25 cellular contexts compared by ENCODE assay signal in genomic region chr10:56470701-56471100, GRCh38.
"Had no signal": no experiment of that assay in that cellular context is flagged by ENCODE, and none has a peak within 500 bp of the region (broad histone marks: within the 10 kb centered on the region; RNA-seq: fewer than 3 reads in every experiment).

No MANE protein-coding gene starts in this region.

- H3K27me3 ChIP-seq: neutrophil, pancreas, right lobe of liver, sigmoid colon, stomach, thyroid gland, tibial nerve, upper lobe of left lung, vagina had no signal

- H3K27ac ChIP-seq: neutrophil, pancreas, prostate gland, right lobe of liver, sigmoid colon, stomach, thoracic aorta, thyroid gland, tibial nerve, upper lobe of left lung, vagina had no signal

- H3K36me3 ChIP-seq: neutrophil, pancreas, prostate gland, right lobe of liver, sigmoid colon, stomach, thoracic aorta, thyroid gland, tibial nerve, upper lobe of left lung, vagina had no signal

- DNase-seq: nephron progenitor cell; nucleus accumbens; pancreas; right cardiac atrium; right lobe of liver; sigmoid colon; small intestine; stimulated activated CD4-positive, alpha-beta T cell treated with anti-CD3 and anti-CD28 coated beads, Interleukin-15, amount 100 ng/mL, for 24 hours; stimulated activated CD4-positive, alpha-beta T cell treated with anti-CD3 and anti-CD28 coated beads, Interleukin-2, amount 100 ng/mL, for 24 hours; stimulated activated CD4-positive, alpha-beta T cell treated with anti-CD3 and anti-CD28 coated beads, Interleukin-2, amount 100 ng/mL, for 48 hours; stimulated activated CD4-positive, alpha-beta T cell treated with anti-CD3 and anti-CD28 coated beads, Interleukin-4, amount 100 ng/mL, for 24 hours; stimulated activated naive B cell treated with anti-CD40 and anti-IgM and Interleukin-4, amounts not matched to agents 10 μg/mL and 1 μg/mL and 100 μg/mL, for 72 hours; stimulated activated naive CD4-positive, alpha-beta T cell treated with Interleukin-2 at 50 U/mL for 16 hours; stomach; thyroid gland; trophoblast cell; upper lobe of left lung had no signal

- FAIRE-seq: pancreas, small intestine, urothelium cell line had no signal

- H3K4me3 ChIP-seq: pancreas, prostate gland, right lobe of liver, sigmoid colon, stomach, thoracic aorta, thyroid gland, tibial nerve, upper lobe of left lung, vagina had no signal

- H3K4me1 ChIP-seq: pancreas, prostate gland, right lobe of liver, sigmoid colon, stomach, thyroid gland, tibial nerve, upper lobe of left lung, vagina had no signal

- ATAC-seq: natural killer cell treated with Interleukin-12 subunit alpha and Interleukin-12 subunit beta and Interleukin-15 and Interleukin-18, amount 100 ng/mL, for 72 hours; pancreas; right cardiac atrium; right lobe of liver; stimulated activated effector memory CD8-positive, alpha-beta T cell treated with anti-CD3 and anti-CD28 coated beads, Interleukin-12 subunit alpha, Interleukin-12 subunit beta, amount 100 ng/mL, for 72 hours; stimulated activated naive B cell treated with anti-CD40 and anti-IgM and Interleukin-4, amounts not matched to agents 10 μg/mL and 1 μg/mL and 100 μg/mL, for 72 hours had no signal

- H3K9me3 ChIP-seq: neutrophil, prostate gland, right lobe of liver, sigmoid colon, thoracic aorta, thyroid gland, upper lobe of left lung, vagina had no signal
